8 cellular contexts compared by ENCODE assay signal in genomic region chr7:23181684-23182553, GRCh38. TPM values are rescaled to one million over a fixed set of nuclear protein-coding genes. Genes with fewer than 3 reads are reported as not detected.
DNase-seq lines count a peak whose midpoint lies in the region; ATAC-seq, FAIRE-seq and TF ChIP-seq lines count a peak whose summit lies in the region.

A gene with protein sequence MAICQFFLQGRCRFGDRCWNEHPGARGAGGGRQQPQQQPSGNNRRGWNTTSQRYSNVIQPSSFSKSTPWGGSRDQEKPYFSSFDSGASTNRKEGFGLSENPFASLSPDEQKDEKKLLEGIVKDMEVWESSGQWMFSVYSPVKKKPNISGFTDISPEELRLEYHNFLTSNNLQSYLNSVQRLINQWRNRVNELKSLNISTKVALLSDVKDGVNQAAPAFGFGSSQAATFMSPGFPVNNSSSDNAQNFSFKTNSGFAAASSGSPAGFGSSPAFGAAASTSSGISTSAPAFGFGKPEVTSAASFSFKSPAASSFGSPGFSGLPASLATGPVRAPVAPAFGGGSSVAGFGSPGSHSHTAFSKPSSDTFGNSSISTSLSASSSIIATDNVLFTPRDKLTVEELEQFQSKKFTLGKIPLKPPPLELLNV (plus strand): TSS chr7:23182048. CDS start chr7:23182086, 38 bp downstream.

- H3K27ac ChIP-seq in small intestine (ENCODE audit: low read depth in 1 of 2, low read length in 1 of 2): peak within 1 kb of the TSS; percentile 68 to 96

- H3K36me3 ChIP-seq in bronchial epithelial cell (ENCODE audit: control insufficient read depth, insufficient read depth, low read length): peaks cover 1% of the 10 kb centered on the region
- H3K36me3 ChIP-seq in small intestine (ENCODE audit: control insufficient read depth in 2 of 2, insufficient read depth in 2 of 2, low read length in 2 of 2): no peaks in the 10 kb centered on the region

- POLR2A ChIA-PET in AG04449 (lab: Yijun Ruan, JAX): no interaction called here

- CTCF ChIA-PET in AG04449 (lab: Yijun Ruan, JAX): interaction anchor here (0.6 to 5.6 kb wide), 7 partner anchors 16 to 621 kb away, joined by 3 to 54 read pairs (median 3); no protein-coding TSS in a partner anchor

- H3K9me3 ChIP-seq in small intestine (ENCODE audit: control insufficient read depth, low read depth): no peaks in the 10 kb centered on the region

- ATAC-seq in GM18907 (IDR thresholded peaks at IDR 0.05; ENCODE audit: unreplicated experiment) (peak; percentile 94), HG03159 (IDR thresholded peaks at IDR 0.05; ENCODE audit: unreplicated experiment) (peak; percentile 91)

- TF ChIP-seq CTCF in AG04449 (IDR thresholded peaks at IDR 0.05; ENCODE audit: insufficient read depth, low read length, missing control alignments): no peak
- no peak for TF ChIP-seq CTCF in WI38 (IDR thresholded peaks at IDR 0.05; ENCODE audit: low read depth, low read length)
- TF ChIP-seq CTCF in bronchial epithelial cell (IDR thresholded peaks at IDR 0.05; ENCODE audit: insufficient read depth, low read length, severe bottlenecking): no peak

- no peaks in the 10 kb centered on the region for H3K27me3 ChIP-seq in bronchial epithelial cell (ENCODE audit: control insufficient read depth, insufficient read depth, low read length)
- H3K27me3 ChIP-seq in small intestine (ENCODE audit: control insufficient read depth in 2 of 2, insufficient read depth in 2 of 2, low read length in 2 of 2): no peaks in the 10 kb centered on the region

- DNase-seq in AG04449 (ENCODE audit: low read depth, low spot score) (peak; percentile 96), NCI-H2227 treated with DMSO at 0.1 percent for 48 hours (lab: John Stamatoyannopoulos, UW) (peak; percentile 96), bronchial epithelial cell (ENCODE audit: low read depth) (peak; percentile 97), iPS-NIHi11 (ENCODE audit: low spot score) (peak; percentile 96), small intestine (peak; percentile 99)

- FAIRE-seq in bronchial epithelial cell (lab: Jason Lieb, UNC) (no peak), small intestine (lab: Jason Lieb, UNC) (no peak)

- peaks cover 3 to 9% of the 10 kb centered on the region in 2 donors for H3K4me1 ChIP-seq in small intestine (ENCODE audit: control insufficient read depth in 2 of 2, insufficient read depth in 1 of 2, low read depth in 1 of 2, low read length in 1 of 2)

- H3K4me3 ChIP-seq in AG04449 (ENCODE audit: low read depth, low read length) (peak within 1 kb of the TSS; percentile 97), WI38 (ENCODE audit: low read depth, low read length) (peak within 1 kb of the TSS; percentile 90), bronchial epithelial cell (ENCODE audit: low read depth, low read length) (peak within 1 kb of the TSS; percentile 60), small intestine (ENCODE audit: low read depth in 1 of 2, low read length in 2 of 2) (peak within 1 kb of the TSS; percentile 48 to 65)

- WGBS in small intestine, 3 donors: 0% methylated on average over 63 of the region's 63 CpGs

RNA-seq across cellular contexts. Expression of the gene that starts here (rescaled TPM):
- total RNA-seq in bronchial epithelial cell: 16.3 and 29.4 TPM in 2 replicates
- polyA plus RNA-seq in small intestine: 10 to 100 TPM; 25.1 to 38.5 (median 26.3) TPM

Comparison
In these comparisons a context has a peak if more than half of its experiments do, and no peak if none do; other contexts are left out.
1. Peak in every context shown above with its lines: DNase-seq, ATAC-seq, H3K4me3 ChIP-seq and H3K27ac ChIP-seq.